29 cellular contexts compared by ENCODE assay signal in genomic region chr19:20513179-20513934, GRCh38. TPM values are rescaled to one million over a fixed set of nuclear protein-coding genes. Genes with fewer than 3 reads are reported as not detected.
DNase-seq lines count a peak whose midpoint lies in the region; ATAC-seq and TF ChIP-seq lines count a peak whose summit lies in the region.
"Had no signal": no experiment of that assay in that cellular context is flagged by ENCODE, and none has a peak within 500 bp of the region (broad histone marks: within the 10 kb centered on the region; RNA-seq: fewer than 3 reads in every experiment).

No MANE protein-coding gene starts in this region.

- H3K27ac ChIP-seq in dorsolateral prefrontal cortex (no peak overlapping the region), left lung (no peak overlapping the region), upper lobe of right lung (no peak overlapping the region)
- H3K27ac ChIP-seq: brain microvascular endothelial cell, neural progenitor cell, prostate gland, SK-N-MC, vagina had no signal

- POLR2A ChIA-PET in activated CD8-positive, alpha-beta T cell treated with anti-CD3 and anti-CD28 coated beads for 36 hours (lab: Charles Lee) = no interaction called here
- POLR2A ChIA-PET in activated CD8-positive, alpha-beta T cell treated with anti-CD3 and anti-CD28 coated beads, Interleukin-2, amount 10 ng/mL, durations not matched to agents 7 days and 5 days (lab: Charles Lee) = no interaction called here

- no peak overlapping the region for H3K27ac Mint-ChIP-seq in activated CD8-positive, alpha-beta T cell treated with anti-CD3 and anti-CD28 coated beads for 36 hours
- no peak overlapping the region for H3K27ac Mint-ChIP-seq in activated CD8-positive, alpha-beta T cell treated with anti-CD3 and anti-CD28 coated beads, Interleukin-2, amount 10 ng/mL, durations not matched to agents 7 days and 5 days
- H3K27ac Mint-ChIP-seq: activated naive CD4-positive, alpha-beta T cell treated with anti-CD3 and anti-CD28 coated beads, Interleukin-2, amount 10 ng/mL, durations not matched to agents 7 days and 5 days; activated T-cell treated with anti-CD3 and anti-CD28 coated beads, Interleukin-2, amount 50 U/mL, for 72 hours; CD4-positive, CD25-positive, alpha-beta regulatory T cell; neural progenitor cell; T-helper 1 cell treated with Interleukin-12 subunit alpha and Interleukin-12 subunit beta and Interleukin-4 antibody, amounts not matched to agents 30 μg/mL and 1 μg/mL, for 36 hours had no signal

- H3K4me3 ChIP-seq in dorsolateral prefrontal cortex (no peak overlapping the region), left lung (no peak overlapping the region), upper lobe of right lung (no peak overlapping the region)
- H3K4me3 ChIP-seq: HAP-1, neural progenitor cell, prostate gland, SK-N-MC, vagina had no signal

- CTCF ChIA-PET in activated CD8-positive, alpha-beta T cell treated with anti-CD3 and anti-CD28 coated beads for 36 hours (lab: Charles Lee) = no interaction called here
- CTCF ChIA-PET in activated CD8-positive, alpha-beta T cell treated with anti-CD3 and anti-CD28 coated beads, Interleukin-2, amount 10 ng/mL, durations not matched to agents 7 days and 5 days (lab: Charles Lee) = no interaction called here

- peaks cover 36% of the 10 kb centered on the region for H3K9me3 Mint-ChIP-seq in activated CD8-positive, alpha-beta T cell treated with anti-CD3 and anti-CD28 coated beads for 36 hours
- H3K9me3 Mint-ChIP-seq in activated CD8-positive, alpha-beta T cell treated with anti-CD3 and anti-CD28 coated beads, Interleukin-2, amount 10 ng/mL, durations not matched to agents 7 days and 5 days (ENCODE audit: insufficient read depth) = peaks cover 27% of the 10 kb centered on the region

- H3K27me3 ChIP-seq in dorsolateral prefrontal cortex (no peaks in the 10 kb centered on the region), left lung (no peaks in the 10 kb centered on the region), upper lobe of right lung (no peaks in the 10 kb centered on the region)
- H3K27me3 ChIP-seq: brain microvascular endothelial cell, neural progenitor cell, vagina had no signal

- H3K4me1 Mint-ChIP-seq in activated CD8-positive, alpha-beta T cell treated with anti-CD3 and anti-CD28 coated beads for 36 hours (ENCODE audit: low read depth) = no peaks in the 10 kb centered on the region
- no peaks in the 10 kb centered on the region for H3K4me1 Mint-ChIP-seq in activated CD8-positive, alpha-beta T cell treated with anti-CD3 and anti-CD28 coated beads, Interleukin-2, amount 10 ng/mL, durations not matched to agents 7 days and 5 days (ENCODE audit: low read depth)
- H3K4me1 Mint-ChIP-seq: activated naive CD4-positive, alpha-beta T cell treated with anti-CD3 and anti-CD28 coated beads, Interleukin-2, amount 10 ng/mL, durations not matched to agents 7 days and 5 days; neural progenitor cell had no signal

- H3K9me3 ChIP-seq in left lung (peaks cover 0 to 68% of the 10 kb centered on the region in 2 donors), upper lobe of right lung (peaks cover 4% of the 10 kb centered on the region)
- H3K9me3 ChIP-seq: HAP-1, prostate gland, vagina had no signal

- H3K4me1 ChIP-seq in left lung (no peaks in the 10 kb centered on the region), upper lobe of right lung (no peaks in the 10 kb centered on the region)
- H3K4me1 ChIP-seq: HAP-1, neural progenitor cell, prostate gland, vagina had no signal

- H3K36me3 Mint-ChIP-seq in activated CD8-positive, alpha-beta T cell treated with anti-CD3 and anti-CD28 coated beads for 36 hours (ENCODE audit: low read depth) = no peaks in the 10 kb centered on the region
- no peaks in the 10 kb centered on the region for H3K36me3 Mint-ChIP-seq in activated CD8-positive, alpha-beta T cell treated with anti-CD3 and anti-CD28 coated beads, Interleukin-2, amount 10 ng/mL, durations not matched to agents 7 days and 5 days (ENCODE audit: low read depth)
- H3K36me3 Mint-ChIP-seq: activated naive CD4-positive, alpha-beta T cell treated with anti-CD3 and anti-CD28 coated beads, Interleukin-2, amount 10 ng/mL, durations not matched to agents 7 days and 5 days; neural progenitor cell had no signal

- peak; percentile 3 for DNase-seq in activated CD8-positive, alpha-beta T cell treated with anti-CD3 and anti-CD28 coated beads for 36 hours
- no peak for DNase-seq in activated CD8-positive, alpha-beta T cell treated with anti-CD3 and anti-CD28 coated beads, Interleukin-2, amount 10 ng/mL, durations not matched to agents 7 days and 5 days
- no peak for DNase-seq in dorsolateral prefrontal cortex
- DNase-seq in left lung = no peak
- DNase-seq in upper lobe of right lung = no peak
- no peak for DNase-seq in T1000 (lab: John Stamatoyannopoulos, UW)
- no peak for DNase-seq in occipital lobe (lab: John Stamatoyannopoulos, UW)
- DNase-seq: activated CD4-positive, alpha-beta T cell treated with anti-CD3 and anti-CD28 coated beads for 4 hours; activated naive CD4-positive, alpha-beta T cell treated with anti-CD3 and anti-CD28 coated beads, Interleukin-2, amount 10 ng/mL, durations not matched to agents 7 days and 5 days; activated T-cell treated with anti-CD3 and anti-CD28 coated beads, Interleukin-2, amount 50 U/mL, for 72 hours; amniotic stem cell; brain microvascular endothelial cell; CD4-positive, CD25-positive, alpha-beta regulatory T cell; effector CD4-positive, alpha-beta T cell; glutamatergic neuron; KG1; mesenchymal stem cell; NCI-H1436; NCI-H2107; NCI-H446; NCI-H82; stimulated activated CD4-positive, alpha-beta T cell treated with anti-CD3 and anti-CD28 coated beads, Interleukin-15, amount 100 ng/mL, for 24 hours had no signal

- ATAC-seq in activated CD8-positive, alpha-beta T cell treated with anti-CD3 and anti-CD28 coated beads for 36 hours = no peak
- no peak for ATAC-seq in activated CD8-positive, alpha-beta T cell treated with anti-CD3 and anti-CD28 coated beads, Interleukin-2, amount 10 ng/mL, durations not matched to agents 7 days and 5 days
- ATAC-seq in left lung = peak; percentile 35
- peak; percentile 80 for ATAC-seq in upper lobe of right lung
- no peak for ATAC-seq in GM18517 (IDR thresholded peaks at IDR 0.05; ENCODE audit: unreplicated experiment)
- ATAC-seq: activated T-cell treated with anti-CD3 and anti-CD28 coated beads, Interleukin-2, amount 50 U/mL, for 72 hours had no signal

- H3K4me3 Mint-ChIP-seq in activated CD8-positive, alpha-beta T cell treated with anti-CD3 and anti-CD28 coated beads for 36 hours = no peak overlapping the region
- no peak overlapping the region for H3K4me3 Mint-ChIP-seq in activated CD8-positive, alpha-beta T cell treated with anti-CD3 and anti-CD28 coated beads, Interleukin-2, amount 10 ng/mL, durations not matched to agents 7 days and 5 days
- H3K4me3 Mint-ChIP-seq: activated naive CD4-positive, alpha-beta T cell treated with anti-CD3 and anti-CD28 coated beads, Interleukin-2, amount 10 ng/mL, durations not matched to agents 7 days and 5 days; activated T-cell treated with anti-CD3 and anti-CD28 coated beads, Interleukin-2, amount 50 U/mL, for 72 hours; CD4-positive, CD25-positive, alpha-beta regulatory T cell; neural progenitor cell; T-helper 1 cell treated with Interleukin-12 subunit alpha and Interleukin-12 subunit beta and Interleukin-4 antibody, amounts not matched to agents 30 μg/mL and 1 μg/mL, for 36 hours had no signal

- H3K36me3 ChIP-seq in left lung = no peaks in the 10 kb centered on the region
- H3K36me3 ChIP-seq in upper lobe of right lung = no peaks in the 10 kb centered on the region
- H3K36me3 ChIP-seq: brain microvascular endothelial cell, HAP-1, neural progenitor cell, prostate gland, vagina had no signal

- intact Hi-C loops in activated CD8-positive, alpha-beta T cell treated with anti-CD3 and anti-CD28 coated beads for 36 hours (cut with micrococcal nuclease) = no loop called here
- intact Hi-C loops in dorsolateral prefrontal cortex (cut with DNase I) (loop anchor here (5.0 to 10.0 kb wide), 2 partner anchors 266 to 269 kb away; no protein-coding TSS in a partner anchor), left lung (cut with DNase I) (no loop called here), upper lobe of right lung (cut with DNase I) (no loop called here)

- TF ChIP-seq CTCF in activated CD8-positive, alpha-beta T cell treated with anti-CD3 and anti-CD28 coated beads for 36 hours (IDR thresholded peaks at IDR 0.05) = no peak
- TF ChIP-seq CTCF in dorsolateral prefrontal cortex (IDR thresholded peaks at IDR 0.05 in 54 of 56, conservative IDR thresholded peaks at IDR 0.05 in 2 of 56; ENCODE audit: low read depth in 1 of 56, partially characterized antibody in 56 of 56) (peak in 30 of 56 donors; percentile 7 to 64 (median 26)), left lung (IDR thresholded peaks at IDR 0.05) (no peak), upper lobe of right lung (IDR thresholded peaks at IDR 0.05) (peak; percentile 12)

- no peaks in the 10 kb centered on the region for H3K27me3 Mint-ChIP-seq in activated CD8-positive, alpha-beta T cell treated with anti-CD3 and anti-CD28 coated beads for 36 hours
- no peaks in the 10 kb centered on the region for H3K27me3 Mint-ChIP-seq in activated CD8-positive, alpha-beta T cell treated with anti-CD3 and anti-CD28 coated beads, Interleukin-2, amount 10 ng/mL, durations not matched to agents 7 days and 5 days (ENCODE audit: low read depth)
- H3K27me3 Mint-ChIP-seq: activated naive CD4-positive, alpha-beta T cell treated with anti-CD3 and anti-CD28 coated beads, Interleukin-2, amount 10 ng/mL, durations not matched to agents 7 days and 5 days; CD4-positive, CD25-positive, alpha-beta regulatory T cell had no signal

RNA-seq across cellular contexts. Expression of gene ZNF737, which starts 52.2 kb away (rescaled TPM):
- total RNA-seq in activated CD8-positive, alpha-beta T cell treated with anti-CD3 and anti-CD28 coated beads for 36 hours = 10 to 100 TPM; 14.0 to 16.2 TPM
- total RNA-seq in activated CD8-positive, alpha-beta T cell treated with anti-CD3 and anti-CD28 coated beads, Interleukin-2, amount 10 ng/mL, durations not matched to agents 7 days and 5 days = 10 to 100 TPM; 18.4 to 19.1 TPM
- total RNA-seq in dorsolateral prefrontal cortex (10 to 100 TPM; 21.0 to 49.3 (median 35.2) TPM), left lung (10 to 100 TPM; 16.0 to 19.5 TPM), upper lobe of right lung (16.5 TPM), occipital lobe (94.1 TPM)

Comparison
In these comparisons a context has a peak if more than half of its experiments do, and no peak if none do; other contexts are left out.
1. ATAC-seq: peak in left lung (single experiment) and upper lobe of right lung (single experiment); none in activated CD8-positive, alpha-beta T cell treated with anti-CD3 and anti-CD28 coated beads for 36 hours (single experiment), activated CD8-positive, alpha-beta T cell treated with anti-CD3 and anti-CD28 coated beads, Interleukin-2, amount 10 ng/mL, durations not matched to agents 7 days and 5 days (single experiment) and GM18517 (single experiment).
2. CTCF ChIP-seq: peak in dorsolateral prefrontal cortex (30 of 56) and upper lobe of right lung (single experiment); none in activated CD8-positive, alpha-beta T cell treated with anti-CD3 and anti-CD28 coated beads for 36 hours (single experiment) and left lung (0 of 2).
3. intact Hi-C loops: an anchor here in dorsolateral prefrontal cortex (5.0 to 10.0 kb wide); none called in activated CD8-positive, alpha-beta T cell treated with anti-CD3 and anti-CD28 coated beads for 36 hours, left lung and upper lobe of right lung.